35 cellular contexts compared by ENCODE assay signal in genomic region chr16:79475841-79476240, GRCh38.
"Had no signal": no experiment of that assay in that cellular context is flagged by ENCODE, and none has a peak within 500 bp of the region (broad histone marks: within the 10 kb centered on the region; RNA-seq: fewer than 3 reads in every experiment).

No MANE protein-coding gene starts in this region.

- H3K27ac ChIP-seq: KMS-11 had no signal

- DNase-seq: Karpas-422, Kasumi-1, MG63, MM.1S, MV-4-11, NCI-H1048, NCI-H1092, NCI-H1092 treated with DMSO at 0.1 percent for 48 hours, NCI-H1105, NCI-H1105 treated with DMSO at 0.1 percent for 48 hours, NCI-H1417, NCI-H1417 treated with DMSO at 0.1 percent for 48 hours, NCI-H1436, NCI-H1436 treated with DMSO at 0.1 percent for 48 hours, NCI-H146, NCI-H1694, NCI-H1694 treated with DMSO at 0.1 percent for 48 hours, NCI-H187, NCI-H187 treated with DMSO at 0.1 percent for 48 hours, NCI-H1930, NCI-H2029, NCI-H2029 treated with DMSO at 0.1 percent for 48 hours, NCI-H2081, NCI-H2081 treated with DMSO at 0.1 percent for 48 hours, NCI-H2107, NCI-H2171, NCI-H2171 treated with DMSO at 0.1 percent for 48 hours, NCI-H2227 treated with DMSO at 0.1 percent for 48 hours, NCI-H226, NCI-H345, NCI-H446, NCI-H446 treated with DMSO at 0.1 percent for 48 hours, NCI-H510A, NCI-H510A treated with DMSO at 0.1 percent for 48 hours had no signal

- H3K9me3 ChIP-seq: MG63 had no signal

- H3K9ac ChIP-seq: KMS-11 had no signal

- H3K4me2 ChIP-seq: KMS-11 had no signal

- H3K36me3 ChIP-seq: MG63 had no signal

- H3K4me3 ChIP-seq: MG63 had no signal

- H3K27me3 ChIP-seq: MG63 had no signal
